In genomic region chr2:46869621-46870020, GRCh38 we compare ENCODE assay signal across 2 cellular contexts.
TF ChIP-seq lines count a peak whose summit lies in the region.

No MANE protein-coding gene starts in this region.

TF ChIP-seq in HepG2, 621 proteins besides CTCF, POLR2A, EP300 and RAD21:
- TF ChIP-seq YEATS2 (CRISPR knock-in tag; IDR thresholded peaks at IDR 0.05; ENCODE audit: borderline replicate concordance): no peak
- TF ChIP-seq FOXO4 (CRISPR knock-in tag; conservative IDR thresholded peaks at IDR 0.05): 0 out of 2 replicates have a peak, but pooled peaks have one; percentile 32
TF ChIP-seq in HepG2: peak in this region for 1.

TF ChIP-seq in H1, 55 proteins besides CTCF, POLR2A, EP300 and RAD21:
- TF ChIP-seq KDM4A (IDR thresholded peaks at IDR 0.05; ENCODE audit: low read depth, low read length, severe bottlenecking) (no peak), CHD1 (IDR thresholded peaks at IDR 0.05; ENCODE audit: low read depth, low read length) (no peak), HDAC6 (IDR thresholded peaks at IDR 0.05; ENCODE audit: low read depth, low read length) (no peak), SP1 (IDR thresholded peaks at IDR 0.05; ENCODE audit: low read depth, low read length) (no peak), TCF12 (IDR thresholded peaks at IDR 0.05; ENCODE audit: low read depth, low read length) (no peak), SIX5 (IDR thresholded peaks at IDR 0.05; ENCODE audit: low read depth, low read length) (no peak), PHF8 (conservative IDR thresholded peaks at IDR 0.05; ENCODE audit: low read depth, low read length) (no peak), POLR2AphosphoS5 (IDR thresholded peaks at IDR 0.05; ENCODE audit: low read depth, low read length) (no peak), CHD7 (IDR thresholded peaks at IDR 0.05; ENCODE audit: insufficient replicate concordance, low read length) (no peak), BRCA1 (IDR thresholded peaks at IDR 0.05; ENCODE audit: low read depth, low read length) (no peak), ASH2L (IDR thresholded peaks at IDR 0.05; ENCODE audit: low read length) (no peak), SIRT6 (IDR thresholded peaks at IDR 0.05; ENCODE audit: low read length) (no peak), POU5F1 (IDR thresholded peaks at IDR 0.05; ENCODE audit: low read depth, low read length) (no peak)
